ENCODE assay signal across 9 cellular contexts in the genomic region with DNA sequence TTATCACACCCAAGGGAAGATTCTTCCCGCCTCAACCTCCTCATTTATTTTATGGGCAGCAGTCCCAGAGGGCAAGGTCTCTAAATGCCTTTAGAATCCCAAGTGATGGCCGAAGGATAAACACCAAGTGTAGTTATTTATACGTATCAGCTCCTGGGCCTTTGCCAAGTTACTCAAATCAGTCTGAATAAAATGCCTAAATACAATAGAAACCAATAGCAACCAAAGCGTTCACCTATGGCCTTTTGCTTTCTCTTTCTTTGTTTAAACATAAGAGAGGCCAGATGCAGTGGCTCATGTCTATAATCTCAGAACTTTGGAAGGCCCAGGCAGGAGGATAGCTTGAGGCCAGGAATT. TPM values are rescaled to one million over a fixed set of nuclear protein-coding genes. Genes with fewer than 3 reads are reported as not detected.
DNase-seq lines count a peak whose midpoint lies in the region; ATAC-seq lines count a peak whose summit lies in the region.
"Had no signal": no experiment of that assay in that cellular context is flagged by ENCODE, and none has a peak within 500 bp of the region (broad histone marks: within the 10 kb centered on the region; RNA-seq: fewer than 3 reads in every experiment).

No MANE protein-coding gene starts in this region.

- peaks cover 23 to 24% of the 10 kb centered on the region in 2 donors for H3K4me1 Mint-ChIP-seq in immature natural killer cell

- peak overlapping the region; percentile 30 to 62 (median 41) for H3K4me3 Mint-ChIP-seq in immature natural killer cell

- no peaks in the 10 kb centered on the region for H3K9me3 Mint-ChIP-seq in immature natural killer cell

- H3K27me3 Mint-ChIP-seq in immature natural killer cell (ENCODE audit: low read depth in 3 of 3) = peaks cover 0 to 7% (median 6%) of the 10 kb centered on the region in 3 donors

- peak overlapping the region; percentile 1 to 79 (median 56) for H3K27ac Mint-ChIP-seq in immature natural killer cell

- no peaks in the 10 kb centered on the region for H3K36me3 Mint-ChIP-seq in immature natural killer cell

- ATAC-seq in GM19043 (IDR thresholded peaks at IDR 0.05; ENCODE audit: low read depth, unreplicated experiment) (peak; percentile 43), HG03520 (IDR thresholded peaks at IDR 0.05; ENCODE audit: unreplicated experiment) (no peak), GM18861 (IDR thresholded peaks at IDR 0.05; ENCODE audit: unreplicated experiment) (no peak)

- DNase-seq in DMS53 treated with DMSO at 0.1 percent for 48 hours (lab: John Stamatoyannopoulos, UW; ENCODE audit: unreplicated experiment) = peak; percentile 32
- peak; percentile 65 for DNase-seq in NCI-H2029 (lab: John Stamatoyannopoulos, UW)
- DNase-seq in immature natural killer cell = peak in 2 of 3 donors; percentile 13 to 28
- DNase-seq in glomerular visceral epithelial cell (ENCODE audit: extremely low spot score) = no peak
- DNase-seq in T1000 (lab: John Stamatoyannopoulos, UW) = no peak
- DNase-seq: stimulated activated CD4-positive, alpha-beta T cell treated with anti-CD3 and anti-CD28 coated beads, Interleukin-2, amount 100 ng/mL, for 24 hours had no signal

RNA-seq across cellular contexts. Expression of a gene that starts 31.9 kb away (rescaled TPM):
- 1 to 10 TPM in 1 of 3 donors, under 1 TPM in 2; 0.42 to 1.5 (median 0.99) TPM for polyA plus RNA-seq in immature natural killer cell

Comparison
In these comparisons a context has a peak if more than half of its experiments do, and no peak if none do; other contexts are left out.
1. DNase-seq: peak in DMS53 treated with DMSO at 0.1 percent for 48 hours (single experiment), NCI-H2029 (single experiment) and immature natural killer cell (2 of 3); none in glomerular visceral epithelial cell (single experiment) and T1000 (single experiment).